Comparison of ENCODE assay signal across 21 cellular contexts in the genomic region with DNA sequence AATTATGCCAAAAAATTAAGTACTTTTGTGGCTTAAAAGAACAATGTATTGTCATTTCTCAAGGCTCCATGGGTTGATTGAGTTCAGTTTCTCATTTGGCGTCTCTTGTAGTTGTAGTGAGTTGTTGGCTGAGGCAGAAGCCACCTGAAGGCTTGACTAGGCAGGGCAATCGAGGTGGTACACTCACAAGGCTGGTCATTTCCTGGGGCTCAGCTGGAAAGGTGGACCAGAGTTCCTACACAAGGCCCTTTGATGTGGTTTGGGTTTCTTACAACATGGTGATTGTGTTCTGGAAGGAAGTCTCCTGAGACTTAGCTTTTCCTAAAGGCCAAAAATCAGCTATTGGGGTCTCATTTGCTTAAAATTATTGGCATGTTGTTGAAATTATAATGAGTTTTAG. TPM values are rescaled to one million over a fixed set of nuclear protein-coding genes. Genes with fewer than 3 reads are reported as not detected.
A peak's percentile ranks its signal among the peaks of the same experiment; 100 is the strongest.
DNase-seq lines count a peak whose midpoint lies in the region; ATAC-seq, FAIRE-seq and TF ChIP-seq lines count a peak whose summit lies in the region.
"Had no signal": no experiment of that assay in that cellular context is flagged by ENCODE, and none has a peak within 500 bp of the region (broad histone marks: within the 10 kb centered on the region; RNA-seq: fewer than 3 reads in every experiment).

No MANE protein-coding gene starts in this region.

- peak overlapping the region; percentile 70 for H3K27ac Mint-ChIP-seq in activated T-helper 17 cell treated with anti-CD3 and anti-CD28 coated beads, Interleukin-2, amount 50 U/mL, for 72 hours
- H3K27ac Mint-ChIP-seq: GM23338, HFFc6 had no signal

- intact Hi-C loops in vagina (cut with DNase I): no loop called here

- CTCF ChIA-PET in H1 (lab: Charles Lee; ENCODE audit: partially characterized antibody): no interaction called here

- 95% methylated on average over 2 of the region's 2 CpGs; no CpG with 5 or more reads in 1 of the 2 experiments for WGBS in H1 (ENCODE audit: extremely low coverage in 1 of 2, insufficient coverage in 1 of 2, insufficient read length in 1 of 2, insufficient replicate concordance in 2 of 2, low coverage in 1 of 2, low lambda C conversion rate in 2 of 2, missing lambda C conversion rate in 1 of 2), 2 experiments

- H2BK120ac ChIP-seq in H1 (replicated peaks; ENCODE audit: low read depth, low read length): no peak overlapping the region

- no peaks in the 10 kb centered on the region for H3K9me3 Mint-ChIP-seq in activated T-helper 17 cell treated with anti-CD3 and anti-CD28 coated beads, Interleukin-2, amount 50 U/mL, for 72 hours
- H3K9me3 Mint-ChIP-seq: GM23338, HFFc6 had no signal

- no peak overlapping the region for H2AFZ ChIP-seq in H1 (ENCODE audit: low read length)
- H2AFZ ChIP-seq: GM23338 had no signal

- H3K4me1 Mint-ChIP-seq in activated T-helper 17 cell treated with anti-CD3 and anti-CD28 coated beads, Interleukin-2, amount 50 U/mL, for 72 hours: peaks cover 6% of the 10 kb centered on the region

- no peak overlapping the region for H3K9ac ChIP-seq in H1 (replicated peaks in 1 of 4; ENCODE audit: extremely low read depth in 1 of 4, low read depth in 3 of 4, low read length in 3 of 4)

- no peaks in the 10 kb centered on the region for H3K36me3 Mint-ChIP-seq in activated T-helper 17 cell treated with anti-CD3 and anti-CD28 coated beads, Interleukin-2, amount 50 U/mL, for 72 hours (ENCODE audit: low read depth)
- H3K36me3 Mint-ChIP-seq: CD4-positive, alpha-beta memory T cell had no signal

- H4K5ac ChIP-seq in H1 (ENCODE audit: insufficient read length, low read depth, low read length): no peak overlapping the region

- POLR2A ChIA-PET in H1 (lab: Charles Lee; ENCODE audit: partially characterized antibody): no interaction called here

- H2BK20ac ChIP-seq in H1 (ENCODE audit: low read length): no peak overlapping the region

- H4K91ac ChIP-seq in H1 (replicated peaks; ENCODE audit: insufficient read length, low read length): peak overlapping the region; percentile 25

- H4K8ac ChIP-seq in H1 (ENCODE audit: extremely low read depth, insufficient read depth, low read length): no peak overlapping the region

- no peaks in the 10 kb centered on the region for H3K79me2 ChIP-seq in H1 (ENCODE audit: control insufficient read depth in 1 of 2, insufficient read depth in 2 of 2, low read length in 2 of 2)

- H3K18ac ChIP-seq in H1 (ENCODE audit: extremely low read depth, low read length): no peak overlapping the region

- ATAC-seq in activated T-helper 17 cell treated with anti-CD3 and anti-CD28 coated beads, Interleukin-2, amount 50 U/mL, for 72 hours (replicated peaks): peak; percentile 44
- ATAC-seq: GM23338 had no signal

- no peak overlapping the region for H3K56ac ChIP-seq in H1 (replicated peaks; ENCODE audit: insufficient read length, low read depth, low read length)

- TF ChIP-seq EP300 in H1 (IDR thresholded peaks at IDR 0.05; ENCODE audit: borderline replicate concordance in 1 of 2, low read depth in 2 of 2, low read length in 2 of 2): no peak

- H2BK12ac ChIP-seq in H1 (ENCODE audit: low read depth, low read length): no peak overlapping the region

- H3K4me3 ChIP-seq in H1 (ENCODE audit: extremely low read depth in 1 of 4, insufficient read depth in 2 of 4, low read depth in 3 of 4, low read length in 4 of 4) (no peak overlapping the region), vagina (no peak overlapping the region)
- H3K4me3 ChIP-seq: GM23338, HAP-1 had no signal

- H3K27me3 Mint-ChIP-seq in activated T-helper 17 cell treated with anti-CD3 and anti-CD28 coated beads, Interleukin-2, amount 50 U/mL, for 72 hours: peaks cover 25% of the 10 kb centered on the region

- peak; percentile 49 for DNase-seq in SW480 (ENCODE audit: low spot score)
- DNase-seq in H1 (ENCODE audit: low read depth in 1 of 2, low spot score in 2 of 2): no peak
- DNase-seq in GDM1 (lab: John Stamatoyannopoulos, UW): no peak
- DNase-seq in DMS 273 (lab: John Stamatoyannopoulos, UW; ENCODE audit: unreplicated experiment): no peak
- DNase-seq in vagina (ENCODE audit: extremely low spot score in 2 of 2): no peak
- DNase-seq: C1 segment of cervical spinal cord; Calu3; CD4-positive, alpha-beta memory T cell; COR-L47; DMS153; DND-41; HFFc6 had no signal

- TF ChIP-seq CTCF in H1 (IDR thresholded peaks at IDR 0.05; ENCODE audit: control extremely low read depth in 1 of 3, insufficient read depth in 1 of 3, low read depth in 1 of 3, low read length in 3 of 3) (no peak), vagina (IDR thresholded peaks at IDR 0.05) (no peak)

- H3K36me3 ChIP-seq in H1 (ENCODE audit: control insufficient read depth in 2 of 4, insufficient read depth in 4 of 4, low read length in 3 of 4) (no peaks in the 10 kb centered on the region), vagina (no peaks in the 10 kb centered on the region)
- H3K36me3 ChIP-seq: HAP-1 had no signal

- H3K27me3 ChIP-seq in H1 (replicated peaks in 1 of 4; ENCODE audit: control insufficient read depth in 3 of 4, extremely low read depth in 1 of 4, insufficient read depth in 3 of 4, low read length in 3 of 4) (no peaks in the 10 kb centered on the region), vagina (no peaks in the 10 kb centered on the region)

- TF ChIP-seq POLR2A in H1 (IDR thresholded peaks at IDR 0.05; ENCODE audit: control extremely low read depth in 1 of 2, low read depth in 2 of 2, low read length in 2 of 2) (no peak), vagina (IDR thresholded peaks at IDR 0.05) (no peak)

- no peak overlapping the region for H3K4me2 ChIP-seq in H1 (ENCODE audit: insufficient read depth in 1 of 2, low read depth in 2 of 2, low read length in 2 of 2)
- H3K4me2 ChIP-seq: GM23338 had no signal

- H3K9me3 ChIP-seq in H1 (ENCODE audit: insufficient read depth in 2 of 2, low read depth in 1 of 2, low read length in 1 of 2) (no peaks in the 10 kb centered on the region), vagina (no peaks in the 10 kb centered on the region)
- H3K9me3 ChIP-seq: HAP-1 had no signal

- H3K14ac ChIP-seq in H1 (ENCODE audit: insufficient read length): no peak overlapping the region

- H3K4ac ChIP-seq in H1 (replicated peaks; ENCODE audit: insufficient read length, low read depth, low read length): no peak overlapping the region

- H2BK5ac ChIP-seq in H1 (ENCODE audit: low read depth, low read length): no peak overlapping the region

- H3K4me3 Mint-ChIP-seq in activated T-helper 17 cell treated with anti-CD3 and anti-CD28 coated beads, Interleukin-2, amount 50 U/mL, for 72 hours: no peak overlapping the region
- H3K4me3 Mint-ChIP-seq: GM23338, HFFc6 had no signal

- H3K27ac ChIP-seq in H1 (ENCODE audit: low read depth, low read length): no peak overlapping the region
- H3K27ac ChIP-seq in vagina: no peak overlapping the region

- no peaks in the 10 kb centered on the region; a peak in 1 of 7 replicates for H3K4me1 ChIP-seq in H1 (replicated peaks in 1 of 4; ENCODE audit: control insufficient read depth in 3 of 4, insufficient read depth in 4 of 4, low read length in 3 of 4)
- no peaks in the 10 kb centered on the region for H3K4me1 ChIP-seq in vagina
- H3K4me1 ChIP-seq: HAP-1 had no signal

- no peak overlapping the region for H2AK5ac ChIP-seq in H1 (ENCODE audit: low read depth, low read length)

- H3K23ac ChIP-seq in H1 (ENCODE audit: insufficient read length): no peak overlapping the region

- no peaks in the 10 kb centered on the region for H4K20me1 ChIP-seq in H1 (replicated peaks in 1 of 2; ENCODE audit: control insufficient read depth in 1 of 2, insufficient read depth in 2 of 2, low read length in 2 of 2)

- no peaks in the 10 kb centered on the region for H3K79me1 ChIP-seq in H1 (ENCODE audit: low read depth, low read length)

- TF ChIP-seq RAD21 in H1 (IDR thresholded peaks at IDR 0.05 in 1 of 2, conservative IDR thresholded peaks at IDR 0.05 in 1 of 2; ENCODE audit: low read depth in 2 of 2, low read length in 2 of 2): no peak

- H2BK15ac ChIP-seq in H1 (ENCODE audit: low read length): no peak overlapping the region

- FAIRE-seq in H1 (lab: Jason Lieb, UNC): no peak
- FAIRE-seq: G401.6, GM12891, H54 had no signal

- H3K23me2 ChIP-seq in H1 (ENCODE audit: low read depth, low read length): no peaks in the 10 kb centered on the region

TF ChIP-seq in H1, 55 proteins besides CTCF, POLR2A, EP300 and RAD21 (continues in another document):
- TF ChIP-seq TEAD4 (IDR thresholded peaks at IDR 0.05; ENCODE audit: low read depth, low read length): no peak
- TF ChIP-seq YY1 (IDR thresholded peaks at IDR 0.05; ENCODE audit: low read depth, low read length): no peak
- TF ChIP-seq TAF1 (IDR thresholded peaks at IDR 0.05; ENCODE audit: low read depth, low read length): no peak
- no peak for TF ChIP-seq HDAC6 (IDR thresholded peaks at IDR 0.05; ENCODE audit: low read depth, low read length)
- TF ChIP-seq SP1 (IDR thresholded peaks at IDR 0.05; ENCODE audit: low read depth, low read length): no peak
- no peak for TF ChIP-seq CBX5 (IDR thresholded peaks at IDR 0.05; ENCODE audit: low read depth, low read length)
- no peak for TF ChIP-seq SAP30 (IDR thresholded peaks at IDR 0.05; ENCODE audit: insufficient read depth, insufficient replicate concordance, low read length)

RNA-seq across cellular contexts. Expression of a gene that starts 22.6 kb away (rescaled TPM):
- not detected for total RNA-seq in activated T-helper 17 cell treated with anti-CD3 and anti-CD28 coated beads, Interleukin-2, amount 50 U/mL, for 72 hours
- not detected in 2 replicates for total RNA-seq in H1 (2021; fragmentation: NEBNext Ultra II Directional; extraction: Animal tissue kit (Norgen Biotek cat#: 25700))
- polyA plus RNA-seq in H1 (2011; rRNA removed): 0.02 TPM in 1 of 2 replicates, not detected in the other
- not detected for polyA plus RNA-seq in H1 (2011; cell fraction: cytosol; rRNA removed)
- polyA plus RNA-seq in H1 (2011; cell fraction: nucleus; rRNA removed): not detected
- 0.03 TPM in 3 of 4 replicates, not detected in the other for polyA plus RNA-seq in H1 (2012, experiment 1 of 2)
- not detected for polyA plus RNA-seq in H1 (2012, experiment 2 of 2)
- 0.04 TPM for polyA plus RNA-seq in H1 (2013, experiment 1 of 2)
- 0.06 TPM for polyA plus RNA-seq in H1 (2013, experiment 2 of 2)
- not detected in 2 replicates for polyA minus RNA-seq in H1 (2011; rRNA and poly(A)+ RNA removed)
- polyA minus RNA-seq in H1 (2011; cell fraction: cytosol; rRNA and poly(A)+ RNA removed): not detected
- not detected for polyA minus RNA-seq in H1 (2011; cell fraction: nucleus; rRNA and poly(A)+ RNA removed)
- total RNA-seq in vagina: 0.49 TPM
- total RNA-seq: A172; A673; Calu3; CD4-positive, alpha-beta memory T cell; HFFc6 had no signal
- polyA plus RNA-seq: BJ; CD4-positive, alpha-beta memory T cell; GM23338 had no signal

RNA-seq across cellular contexts. Expression of a gene that starts 55.5 kb away (rescaled TPM):
- total RNA-seq in activated T-helper 17 cell treated with anti-CD3 and anti-CD28 coated beads, Interleukin-2, amount 50 U/mL, for 72 hours: 10 to 100 TPM; 68.2 to 82.2 TPM
- total RNA-seq in H1 (2021; fragmentation: NEBNext Ultra II Directional; extraction: Animal tissue kit (Norgen Biotek cat#: 25700)): 74.1 and 80.7 TPM in 2 replicates
- 20.6 and 27.3 TPM in 2 replicates for polyA plus RNA-seq in H1 (2011; rRNA removed)
- polyA plus RNA-seq in H1 (2011; cell fraction: cytosol; rRNA removed): 22.1 TPM
- 71.3 TPM for polyA plus RNA-seq in H1 (2011; cell fraction: nucleus; rRNA removed)
- 56.9 to 65.8 TPM (median 64.4 TPM) in 4 replicates for polyA plus RNA-seq in H1 (2012, experiment 1 of 2)
- polyA plus RNA-seq in H1 (2012, experiment 2 of 2): 9.5 TPM
- 66.8 TPM for polyA plus RNA-seq in H1 (2013, experiment 1 of 2)
- 53.5 TPM for polyA plus RNA-seq in H1 (2013, experiment 2 of 2)
- 94.0 and 116 TPM in 2 replicates for polyA minus RNA-seq in H1 (2011; rRNA and poly(A)+ RNA removed)
- polyA minus RNA-seq in H1 (2011; cell fraction: cytosol; rRNA and poly(A)+ RNA removed): 79.9 TPM
- polyA minus RNA-seq in H1 (2011; cell fraction: nucleus; rRNA and poly(A)+ RNA removed): 135 TPM
- 73.4 TPM for total RNA-seq in vagina
